Comparison of ENCODE assay signal across 1 cellular context in genomic region chr17:15999141-15999973, GRCh38.
A peak's percentile ranks its signal among the peaks of the same experiment; 100 is the strongest.
TF ChIP-seq lines count a peak whose summit lies in the region.

Gene TTC19, plus strand, starts transcription at chr17:15999824. Its CDS starts 25 bp downstream, at chr17:15999849.
Gene ZSWIM7, minus strand, starts transcription at chr17:15999704. Its CDS starts 110 bp downstream, at chr17:15999594.

TF ChIP-seq in K562, 482 proteins besides CTCF, POLR2A, EP300 and RAD21 (continued from another document and continues in another):
- TF ChIP-seq MGA (IDR thresholded peaks at IDR 0.05) (peak; percentile 84), CCNT2 (IDR thresholded peaks at IDR 0.05; ENCODE audit: borderline replicate concordance, extremely low read depth, insufficient read length, low read depth, low read length) (peak; percentile 64), SNRNP70 (optimal IDR thresholded peaks at IDR 0.05; ENCODE audit: low read depth, low read length) (no peak), ZNF311 (CRISPR knock-in tag; IDR thresholded peaks at IDR 0.05) (no peak), E2F3 (CRISPR knock-in tag; IDR thresholded peaks at IDR 0.05) (no peak), HOXB6 (CRISPR knock-in tag; IDR thresholded peaks at IDR 0.05; ENCODE audit: borderline replicate concordance) (no peak), GTF2A2 (tag; IDR thresholded peaks at IDR 0.05) (no peak), ZBED1 (IDR thresholded peaks at IDR 0.05) (no peak), THRB (CRISPR knock-in tag; conservative IDR thresholded peaks at IDR 0.05) (no peak), TGIF2 (CRISPR knock-in tag; IDR thresholded peaks at IDR 0.05) (no peak), HMG20B (CRISPR knock-in tag; IDR thresholded peaks at IDR 0.05) (no peak), FOS (IDR thresholded peaks at IDR 0.05; ENCODE audit: extremely low read depth, insufficient read length) (no peak), POLR3G (IDR thresholded peaks at IDR 0.05; ENCODE audit: extremely low read depth, insufficient read length, insufficient replicate concordance) (no peak), JUND (IDR thresholded peaks at IDR 0.05; ENCODE audit: borderline replicate concordance, low read depth, low read length) (peak; percentile 66), JUND (tag; IDR thresholded peaks at IDR 0.05; ENCODE audit: borderline replicate concordance, low read depth, low read length) (peak; percentile 50; the same call in 1 of the 3 replicates), GMEB1 (CRISPR knock-in tag; IDR thresholded peaks at IDR 0.05) (peak; percentile 95), NBN (IDR thresholded peaks at IDR 0.05; ENCODE audit: low read depth) (peak; percentile 79; the same call in 1 of the 2 replicates), ZNF696 (CRISPR knock-in tag; conservative IDR thresholded peaks at IDR 0.05) (no peak), AFF1 (IDR thresholded peaks at IDR 0.05; ENCODE audit: low read depth in 1 of 2, partially characterized antibody in 2 of 2) (no peak), HNRNPK (IDR thresholded peaks at IDR 0.05; ENCODE audit: low read depth, low read length, poor library complexity, severe bottlenecking) (peak; percentile 82), RB1 (IDR thresholded peaks at IDR 0.05; ENCODE audit: low read depth) (peak; percentile 79), KLF1 (tag; IDR thresholded peaks at IDR 0.05) (peak; percentile 43; the same call in 1 of the 2 replicates), OTX1 (CRISPR knock-in tag; IDR thresholded peaks at IDR 0.05) (no peak), ZNF263 (CRISPR knock-in tag; IDR thresholded peaks at IDR 0.05; ENCODE audit: borderline replicate concordance) (no peak; the same call in 1 of the 2 replicates), XRCC3 (IDR thresholded peaks at IDR 0.05) (no peak), POLR2H (tag; IDR thresholded peaks at IDR 0.05; ENCODE audit: low read depth) (peak; percentile 67; the same call in 1 of the 2 replicates), DPF2 (IDR thresholded peaks at IDR 0.05) (no peak; the same call in 1 of the 2 replicates), SAP30 (IDR thresholded peaks at IDR 0.05; ENCODE audit: borderline replicate concordance, insufficient read depth, low read depth, low read length, poor library complexity, severe bottlenecking) (peak; percentile 74), ZBTB43 (CRISPR knock-in tag; IDR thresholded peaks at IDR 0.05) (no peak), IRF9 (tag; IDR thresholded peaks at IDR 0.05) (no peak), PCBP2 (IDR thresholded peaks at IDR 0.05; ENCODE audit: low read depth, low read length, poor library complexity, severe bottlenecking) (no peak), PYGO2 (tag; IDR thresholded peaks at IDR 0.05) (no peak), ZNF584 (CRISPR knock-in tag; IDR thresholded peaks at IDR 0.05; ENCODE audit: low read depth) (no peak), KLF10 (CRISPR knock-in tag; IDR thresholded peaks at IDR 0.05) (no peak), ZNF668 (CRISPR knock-in tag; IDR thresholded peaks at IDR 0.05) (no peak), ZNF280B (CRISPR knock-in tag; IDR thresholded peaks at IDR 0.05) (no peak), ASH1L (IDR thresholded peaks at IDR 0.05; ENCODE audit: borderline replicate concordance, low read depth, partially characterized antibody) (no peak), ZFX (CRISPR knock-in tag; IDR thresholded peaks at IDR 0.05) (peak; percentile 85)
